In genomic region chr1:179083533-179083932, GRCh38 we compare ENCODE assay signal across 1 cellular context.
TF ChIP-seq lines count a peak whose summit lies in the region.

No MANE protein-coding gene starts in this region.

TF ChIP-seq in GM12878, 131 proteins besides CTCF, POLR2A, EP300 and RAD21:
- TF ChIP-seq SKIL (IDR thresholded peaks at IDR 0.05; ENCODE audit: low read depth, poor library complexity, severe bottlenecking) (peak; percentile 16), BCL11A (IDR thresholded peaks at IDR 0.05; ENCODE audit: low read depth, low read length) (0 out of 2 replicates have a peak, but pooled peaks have one; percentile 10), BMI1 (IDR thresholded peaks at IDR 0.05; ENCODE audit: borderline replicate concordance) (peak; percentile 91), SUPT20H (IDR thresholded peaks at IDR 0.05; ENCODE audit: borderline replicate concordance, control insufficient read depth, low read depth, low read length) (no peak), ZNF687 (IDR thresholded peaks at IDR 0.05) (no peak), MXI1 (IDR thresholded peaks at IDR 0.05; ENCODE audit: low read depth, low read length) (peak; percentile 27; the same call in 1 of the 2 replicates), NR2F1 (conservative IDR thresholded peaks at IDR 0.05) (peak; percentile 66; the same call in 1 of the 2 replicates), IKZF2 (IDR thresholded peaks at IDR 0.05) (peak; percentile 39 to 61; a peak in 2 of 4 replicates), POU2F2 (IDR thresholded peaks at IDR 0.05; ENCODE audit: borderline replicate concordance, low read depth, low read length) (peak; percentile 97; the same call in 2 of the 3 replicates), ZBTB4 (CRISPR knock-in tag; IDR thresholded peaks at IDR 0.05) (no peak), IKZF1 (conservative IDR thresholded peaks at IDR 0.05) (peak; percentile 56), SUZ12 (IDR thresholded peaks at IDR 0.05; ENCODE audit: unreplicated experiment) (no peak), NKRF (conservative IDR thresholded peaks at IDR 0.05) (0 out of 2 replicates have a peak, but pooled peaks have one; percentile 27), MTA2 (IDR thresholded peaks at IDR 0.05; ENCODE audit: low read depth) (peak; percentile 34; the same call in 1 of the 2 replicates), HCFC1 (IDR thresholded peaks at IDR 0.05; ENCODE audit: low read length) (no peak), IRF4 (IDR thresholded peaks at IDR 0.05; ENCODE audit: low read depth, low read length) (0 out of 2 replicates have a peak, but pooled peaks have one; percentile 28), ZNF217 (IDR thresholded peaks at IDR 0.05) (peak; percentile 89)
